In the genomic region with DNA sequence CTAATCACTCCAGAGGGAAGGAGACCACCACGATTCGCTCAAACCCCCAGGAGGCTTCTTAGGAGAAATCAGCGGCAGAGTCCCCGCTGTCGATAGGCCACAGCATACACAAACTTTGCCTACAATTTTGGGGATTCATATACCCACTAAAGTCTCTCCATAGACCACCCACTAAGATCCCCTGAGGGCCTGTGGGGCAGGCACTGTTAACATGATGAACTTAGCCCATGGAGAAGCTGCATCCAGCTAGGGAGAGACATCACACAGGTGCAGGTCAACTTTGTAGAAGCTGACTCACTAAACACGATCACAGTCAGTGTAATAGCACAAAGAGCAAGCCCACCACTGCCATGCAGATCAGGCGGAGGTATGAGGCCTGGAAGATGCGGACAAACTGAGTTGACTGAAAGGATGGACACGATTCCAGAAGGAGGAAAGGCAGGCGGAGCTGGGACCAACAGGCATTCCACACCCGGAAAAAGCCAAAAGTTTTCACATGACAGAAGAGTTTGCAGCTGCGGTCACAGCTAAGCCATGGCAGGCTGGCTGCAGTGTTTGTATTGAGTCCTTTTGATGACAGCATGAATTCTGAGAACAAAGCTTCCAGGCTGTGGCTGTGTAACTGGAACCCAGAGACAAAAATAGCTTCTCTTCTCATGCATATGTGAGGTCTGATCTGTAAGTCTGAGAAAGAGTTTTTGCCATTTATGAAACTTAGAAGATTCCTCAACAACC, we compare ENCODE assay signal across 10 cellular contexts.
DNase-seq lines count a peak whose midpoint lies in the region; ATAC-seq and TF ChIP-seq lines count a peak whose summit lies in the region.
"Had no signal": no experiment of that assay in that cellular context is flagged by ENCODE, and none has a peak within 500 bp of the region (broad histone marks: within the 10 kb centered on the region; RNA-seq: fewer than 3 reads in every experiment).

No MANE protein-coding gene starts in this region.

- H3K36me3 Mint-ChIP-seq in GM23338 (ENCODE audit: low read depth) = no peaks in the 10 kb centered on the region
- no peaks in the 10 kb centered on the region for H3K36me3 Mint-ChIP-seq in naive thymus-derived CD4-positive, alpha-beta T cell

- no peaks in the 10 kb centered on the region; the same call in 2 of the 3 replicates for H3K9me3 Mint-ChIP-seq in GM23338
- no peaks in the 10 kb centered on the region for H3K9me3 Mint-ChIP-seq in naive thymus-derived CD4-positive, alpha-beta T cell

- peaks cover 26% of the 10 kb centered on the region for H3K4me1 Mint-ChIP-seq in GM23338
- H3K4me1 Mint-ChIP-seq in naive thymus-derived CD4-positive, alpha-beta T cell = peaks cover 0 to 6% (median 0%) of the 10 kb centered on the region in 7 donors

- peaks cover 20% of the 10 kb centered on the region for H3K27me3 Mint-ChIP-seq in GM23338 (ENCODE audit: insufficient read depth, low read depth, poor library complexity)
- peaks cover under 1 to 32% (median 19%) of the 10 kb centered on the region in 5 donors for H3K27me3 Mint-ChIP-seq in naive thymus-derived CD4-positive, alpha-beta T cell

- no peaks in the 10 kb centered on the region for H3K9me2 ChIP-seq in GM23338 (ENCODE audit: insufficient read depth)

- no peak overlapping the region; the same call in 1 of the 2 replicates for H2AFZ ChIP-seq in GM23338

- H3K4me2 ChIP-seq in GM23338 = no peak overlapping the region

- no peaks in the 10 kb centered on the region for H3K36me3 ChIP-seq in GM23338 (ENCODE audit: insufficient read depth)
- H3K36me3 ChIP-seq in cardiac muscle cell = no peaks in the 10 kb centered on the region
- H3K36me3 ChIP-seq in naive thymus-derived CD4-positive, alpha-beta T cell (ENCODE audit: control insufficient read depth in 2 of 3, insufficient read depth in 3 of 3, low read length in 3 of 3) = no peaks in the 10 kb centered on the region

- POLR2A ChIA-PET in naive thymus-derived CD4-positive, alpha-beta T cell (lab: Charles Lee) = no interaction called here

- H3K4me3 Mint-ChIP-seq in GM23338 = no peak overlapping the region
- H3K4me3 Mint-ChIP-seq in naive thymus-derived CD4-positive, alpha-beta T cell = no peak overlapping the region

- no peaks in the 10 kb centered on the region for H3K79me2 ChIP-seq in GM23338 (replicated peaks; ENCODE audit: insufficient read depth)

- H3K4me3 ChIP-seq in GM23338 = no peak overlapping the region
- no peak overlapping the region for H3K4me3 ChIP-seq in cardiac muscle cell
- no peak overlapping the region for H3K4me3 ChIP-seq in naive thymus-derived CD4-positive, alpha-beta T cell (ENCODE audit: low read length)
- H3K4me3 ChIP-seq: SK-N-MC had no signal

- no peaks in the 10 kb centered on the region for H3K9me3 ChIP-seq in cardiac muscle cell (ENCODE audit: low read depth)
- H3K9me3 ChIP-seq in naive thymus-derived CD4-positive, alpha-beta T cell (ENCODE audit: control insufficient read depth in 2 of 3, low read length in 3 of 3) = no peaks in the 10 kb centered on the region

- no peaks in the 10 kb centered on the region for H4K20me1 ChIP-seq in GM23338 (replicated peaks; ENCODE audit: insufficient read depth)

- intact Hi-C loops in posterior cingulate gyrus (cut with DNase I) = loop anchor here (5.0 kb wide), 1 partner anchor 73 kb away; a partner anchor contains a TSS
- intact Hi-C loops in naive thymus-derived CD4-positive, alpha-beta T cell (cut with micrococcal nuclease) = no loop called here

- no peak for TF ChIP-seq CTCF in GM23338 (conservative IDR thresholded peaks at IDR 0.05; ENCODE audit: low read depth in 2 of 2)
- TF ChIP-seq CTCF in cardiac muscle cell (IDR thresholded peaks at IDR 0.05; ENCODE audit: low read depth, low read length) = no peak

- H3K27ac ChIP-seq in GM23338 (ENCODE audit: low read depth) (no peak overlapping the region), angular gyrus (ENCODE audit: low read depth, low read length) (peak overlapping the region; percentile 99), cardiac muscle cell (peak overlapping the region; percentile 99)
- no peak overlapping the region for H3K27ac ChIP-seq in naive thymus-derived CD4-positive, alpha-beta T cell (ENCODE audit: low read depth, low read length)
- H3K27ac ChIP-seq: SK-N-MC had no signal

- H3K27ac Mint-ChIP-seq in GM23338 = no peak overlapping the region
- H3K27ac Mint-ChIP-seq in naive thymus-derived CD4-positive, alpha-beta T cell = no peak overlapping the region

- ATAC-seq in GM23338 = peak; percentile 67
- ATAC-seq in naive thymus-derived CD4-positive, alpha-beta T cell = no peak
- no peak for ATAC-seq in GM18868 (IDR thresholded peaks at IDR 0.05; ENCODE audit: unreplicated experiment)
- ATAC-seq: left lobe of liver had no signal

- DNase-seq in GM23338 (ENCODE audit: low spot score) (peak; percentile 55), cardiac muscle cell (ENCODE audit: low read depth in 1 of 2, low spot score in 1 of 2) (peak; percentile 60 to 91), posterior cingulate gyrus (peak; percentile 52 to 96 (median 73)), NCI-H2227 (lab: John Stamatoyannopoulos, UW; ENCODE audit: unreplicated experiment) (no peak), HK-2 (ENCODE audit: unreplicated experiment) (no peak)
- no peak for DNase-seq in naive thymus-derived CD4-positive, alpha-beta T cell

- H3F3A ChIP-seq in GM23338 (replicated peaks; ENCODE audit: low read depth) = no peaks in the 10 kb centered on the region

- H3K27me3 ChIP-seq in GM23338 (ENCODE audit: insufficient read depth) = no peaks in the 10 kb centered on the region
- H3K27me3 ChIP-seq in cardiac muscle cell = no peaks in the 10 kb centered on the region
- H3K27me3 ChIP-seq in naive thymus-derived CD4-positive, alpha-beta T cell (ENCODE audit: control insufficient read depth in 2 of 2, insufficient read depth in 2 of 2, low read length in 2 of 2) = no peaks in the 10 kb centered on the region

- CTCF ChIA-PET in naive thymus-derived CD4-positive, alpha-beta T cell (lab: Charles Lee) = interaction anchor here (0.7 kb wide), 1 partner anchor 96 kb away, joined by 3 read pairs; no protein-coding TSS in a partner anchor

- H3K4me1 ChIP-seq in GM23338 (ENCODE audit: insufficient read depth) (peaks cover 13% of the 10 kb centered on the region; the same call in 1 of the 2 replicates), cardiac muscle cell (ENCODE audit: low read depth) (peaks cover 58% of the 10 kb centered on the region)
- no peaks in the 10 kb centered on the region for H3K4me1 ChIP-seq in naive thymus-derived CD4-positive, alpha-beta T cell (ENCODE audit: control insufficient read depth in 2 of 2, insufficient read depth in 2 of 2, low read length in 2 of 2)

TF ChIP-seq in GM23338, 12 proteins besides CTCF, POLR2A, EP300 and RAD21:
- TF ChIP-seq, protein P1, sequence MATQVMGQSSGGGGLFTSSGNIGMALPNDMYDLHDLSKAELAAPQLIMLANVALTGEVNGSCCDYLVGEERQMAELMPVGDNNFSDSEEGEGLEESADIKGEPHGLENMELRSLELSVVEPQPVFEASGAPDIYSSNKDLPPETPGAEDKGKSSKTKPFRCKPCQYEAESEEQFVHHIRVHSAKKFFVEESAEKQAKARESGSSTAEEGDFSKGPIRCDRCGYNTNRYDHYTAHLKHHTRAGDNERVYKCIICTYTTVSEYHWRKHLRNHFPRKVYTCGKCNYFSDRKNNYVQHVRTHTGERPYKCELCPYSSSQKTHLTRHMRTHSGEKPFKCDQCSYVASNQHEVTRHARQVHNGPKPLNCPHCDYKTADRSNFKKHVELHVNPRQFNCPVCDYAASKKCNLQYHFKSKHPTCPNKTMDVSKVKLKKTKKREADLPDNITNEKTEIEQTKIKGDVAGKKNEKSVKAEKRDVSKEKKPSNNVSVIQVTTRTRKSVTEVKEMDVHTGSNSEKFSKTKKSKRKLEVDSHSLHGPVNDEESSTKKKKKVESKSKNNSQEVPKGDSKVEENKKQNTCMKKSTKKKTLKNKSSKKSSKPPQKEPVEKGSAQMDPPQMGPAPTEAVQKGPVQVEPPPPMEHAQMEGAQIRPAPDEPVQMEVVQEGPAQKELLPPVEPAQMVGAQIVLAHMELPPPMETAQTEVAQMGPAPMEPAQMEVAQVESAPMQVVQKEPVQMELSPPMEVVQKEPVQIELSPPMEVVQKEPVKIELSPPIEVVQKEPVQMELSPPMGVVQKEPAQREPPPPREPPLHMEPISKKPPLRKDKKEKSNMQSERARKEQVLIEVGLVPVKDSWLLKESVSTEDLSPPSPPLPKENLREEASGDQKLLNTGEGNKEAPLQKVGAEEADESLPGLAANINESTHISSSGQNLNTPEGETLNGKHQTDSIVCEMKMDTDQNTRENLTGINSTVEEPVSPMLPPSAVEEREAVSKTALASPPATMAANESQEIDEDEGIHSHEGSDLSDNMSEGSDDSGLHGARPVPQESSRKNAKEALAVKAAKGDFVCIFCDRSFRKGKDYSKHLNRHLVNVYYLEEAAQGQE (IDR thresholded peaks at IDR 0.05; ENCODE audit: unreplicated experiment) = no peak
- TF ChIP-seq EZH2phosphoT487 (IDR thresholded peaks at IDR 0.05; ENCODE audit: unreplicated experiment) (no peak), STAT1 (IDR thresholded peaks at IDR 0.05; ENCODE audit: unreplicated experiment) (no peak), EZH2 (IDR thresholded peaks at IDR 0.05; ENCODE audit: low read depth, unreplicated experiment) (no peak), ZNF114 (CRISPR knock-in tag; IDR thresholded peaks at IDR 0.05) (no peak), CREB1 (CRISPR knock-in tag; IDR thresholded peaks at IDR 0.05; ENCODE audit: low read depth) (no peak), ZNF331 (CRISPR knock-in tag; IDR thresholded peaks at IDR 0.05; ENCODE audit: low read depth) (no peak), JUNB (IDR thresholded peaks at IDR 0.05; ENCODE audit: unreplicated experiment) (no peak), POLR2AphosphoS5 (IDR thresholded peaks at IDR 0.05; ENCODE audit: low read depth) (no peak), NANOG (IDR thresholded peaks at IDR 0.05; ENCODE audit: borderline replicate concordance) (no peak)
- TF ChIP-seq, protein P2, sequence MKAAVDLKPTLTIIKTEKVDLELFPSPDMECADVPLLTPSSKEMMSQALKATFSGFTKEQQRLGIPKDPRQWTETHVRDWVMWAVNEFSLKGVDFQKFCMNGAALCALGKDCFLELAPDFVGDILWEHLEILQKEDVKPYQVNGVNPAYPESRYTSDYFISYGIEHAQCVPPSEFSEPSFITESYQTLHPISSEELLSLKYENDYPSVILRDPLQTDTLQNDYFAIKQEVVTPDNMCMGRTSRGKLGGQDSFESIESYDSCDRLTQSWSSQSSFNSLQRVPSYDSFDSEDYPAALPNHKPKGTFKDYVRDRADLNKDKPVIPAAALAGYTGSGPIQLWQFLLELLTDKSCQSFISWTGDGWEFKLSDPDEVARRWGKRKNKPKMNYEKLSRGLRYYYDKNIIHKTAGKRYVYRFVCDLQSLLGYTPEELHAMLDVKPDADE (IDR thresholded peaks at IDR 0.05) = no peak

Comparison
In these comparisons a context has a peak if more than half of its experiments do, and no peak if none do; other contexts are left out.
1. DNase-seq: peak in GM23338 (single experiment), cardiac muscle cell (2 of 2) and posterior cingulate gyrus (10 of 10); none in naive thymus-derived CD4-positive, alpha-beta T cell (0 of 9), NCI-H2227 (single experiment) and HK-2 (single experiment).
2. H3K27ac ChIP-seq: peak in angular gyrus (single experiment) and cardiac muscle cell (single experiment); none in GM23338 (single experiment) and naive thymus-derived CD4-positive, alpha-beta T cell (single experiment).